ENCODE assay signal across 8 cellular contexts in the genomic region with DNA sequence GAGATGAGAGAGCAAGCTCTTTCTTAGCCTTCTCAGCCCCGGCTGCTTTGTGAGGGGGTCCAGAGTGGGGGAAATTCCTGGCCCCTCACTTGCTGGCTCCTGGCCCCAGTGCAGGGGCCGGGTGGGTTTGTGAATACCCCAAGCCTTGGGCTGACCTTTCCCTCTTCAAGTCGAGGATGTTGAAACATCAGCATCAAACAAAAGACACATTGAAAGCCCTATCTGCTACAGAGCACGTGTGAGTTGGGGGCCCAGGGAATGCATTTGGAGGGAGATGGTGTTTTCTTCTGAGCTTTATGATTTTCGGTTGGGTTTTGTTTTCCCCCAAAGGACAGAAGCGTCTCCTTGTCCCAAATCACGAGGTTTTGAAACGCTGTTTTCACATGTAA. TPM values are rescaled to one million over a fixed set of nuclear protein-coding genes. Genes with fewer than 3 reads are reported as not detected.
DNase-seq lines count a peak whose midpoint lies in the region; ATAC-seq, FAIRE-seq and TF ChIP-seq lines count a peak whose summit lies in the region.

No MANE protein-coding gene starts in this region.

- no peak for ATAC-seq in activated T-cell treated with anti-CD3 and anti-CD28 coated beads, Interleukin-2, amount 50 U/mL, for 4 hours

- no peaks in the 10 kb centered on the region for H4K20me1 ChIP-seq in mammary epithelial cell (ENCODE audit: insufficient read depth, low read length)

- no peak for DNase-seq in activated T-cell treated with anti-CD3 and anti-CD28 coated beads, Interleukin-2, amount 50 U/mL, for 4 hours
- DNase-seq in activated T-cell treated with anti-CD3 and anti-CD28 coated beads for 4 hours (no peak), mammary epithelial cell (no peak), mesenchymal stem cell (no peak), transverse colon (no peak), GOT3 (lab: John Stamatoyannopoulos, UW) (no peak), HT-29 (ENCODE audit: low spot score) (no peak), GM12892 (ENCODE audit: insufficient read length) (no peak)

- H3K4me3 ChIP-seq in mammary epithelial cell (replicated peaks in 1 of 3; ENCODE audit: insufficient read depth in 1 of 3, low read depth in 2 of 3, low read length in 3 of 3) (peak overlapping the region; percentile 62 to 84 (median 70)), mesenchymal stem cell (ENCODE audit: insufficient read depth in 1 of 2, low read depth in 1 of 2, low read length in 2 of 2) (peak overlapping the region; percentile 88 to 97), transverse colon (peak overlapping the region; percentile 64 to 97 (median 86))

- H3K9me3 Mint-ChIP-seq in activated T-cell treated with anti-CD3 and anti-CD28 coated beads, Interleukin-2, amount 50 U/mL, for 4 hours: no peaks in the 10 kb centered on the region

- H2BK5ac ChIP-seq in mesenchymal stem cell (ENCODE audit: low read depth, low read length, poor library complexity, severe bottlenecking): peak overlapping the region; percentile 45

- H3K36me3 ChIP-seq in mammary epithelial cell (ENCODE audit: insufficient read depth, low read length): no peaks in the 10 kb centered on the region
- peaks cover 10 to 22% of the 10 kb centered on the region in 2 experiments for H3K36me3 ChIP-seq in mesenchymal stem cell (ENCODE audit: control insufficient read depth in 1 of 2, insufficient read depth in 2 of 2, low read depth in 1 of 2, low read length in 2 of 2)
- no peaks in the 10 kb centered on the region for H3K36me3 ChIP-seq in transverse colon

- H2BK12ac ChIP-seq in mesenchymal stem cell (ENCODE audit: low read length in 2 of 2): peak overlapping the region; percentile 28 to 38

- H3K4me2 ChIP-seq in mammary epithelial cell (ENCODE audit: insufficient read depth, low read depth, low read length) (peak overlapping the region; percentile 93), mesenchymal stem cell (ENCODE audit: low read length, poor library complexity, severe bottlenecking) (peak overlapping the region; percentile 84)

- H2BK120ac ChIP-seq in mesenchymal stem cell (ENCODE audit: low read depth, low read length): peak overlapping the region; percentile 64

- H3K9ac ChIP-seq in mammary epithelial cell (ENCODE audit: insufficient read depth, low read length) (peak overlapping the region; percentile 65), mesenchymal stem cell (ENCODE audit: low read length) (peak overlapping the region; percentile 93)

- H3K27me3 Mint-ChIP-seq in activated T-cell treated with anti-CD3 and anti-CD28 coated beads, Interleukin-2, amount 50 U/mL, for 4 hours (ENCODE audit: low read depth): no peaks in the 10 kb centered on the region

- H4K8ac ChIP-seq in mesenchymal stem cell (ENCODE audit: low read length): peak overlapping the region; percentile 24

- H3K36me3 Mint-ChIP-seq in activated T-cell treated with anti-CD3 and anti-CD28 coated beads, Interleukin-2, amount 50 U/mL, for 4 hours (ENCODE audit: insufficient read depth): no peaks in the 10 kb centered on the region

- H3K18ac ChIP-seq in mesenchymal stem cell (ENCODE audit: low read depth in 1 of 2, low read length in 2 of 2): peak overlapping the region; percentile 98 to 99

- peak overlapping the region; percentile 29 to 47 for H3K4ac ChIP-seq in mesenchymal stem cell (ENCODE audit: low read depth in 1 of 2, low read length in 2 of 2)

- H3K27me3 ChIP-seq in mammary epithelial cell (ENCODE audit: insufficient read depth, low read length) (no peaks in the 10 kb centered on the region), mesenchymal stem cell (ENCODE audit: control insufficient read depth in 1 of 2, insufficient read depth in 1 of 2, low read length in 2 of 2) (no peaks in the 10 kb centered on the region), transverse colon (no peaks in the 10 kb centered on the region)

- peak overlapping the region; percentile 70 for H2AK5ac ChIP-seq in mesenchymal stem cell (ENCODE audit: low read length, severe bottlenecking)

- H3K79me1 ChIP-seq in mesenchymal stem cell (replicated peaks; ENCODE audit: low read length, poor library complexity, severe bottlenecking): peaks cover 4% of the 10 kb centered on the region

- TF ChIP-seq POLR2A in transverse colon (IDR thresholded peaks at IDR 0.05) (no peak), GM12892 (IDR thresholded peaks at IDR 0.05; ENCODE audit: low read depth, low read length) (no peak)

- peaks cover 46% of the 10 kb centered on the region for H3K4me1 Mint-ChIP-seq in activated T-cell treated with anti-CD3 and anti-CD28 coated beads, Interleukin-2, amount 50 U/mL, for 4 hours (ENCODE audit: low read depth)

- no peak for FAIRE-seq in GM12892 (lab: Jason Lieb, UNC)

- H4K91ac ChIP-seq in mesenchymal stem cell (ENCODE audit: low read length): peak overlapping the region; percentile 71

- peaks cover 74% of the 10 kb centered on the region for H3K79me2 ChIP-seq in mammary epithelial cell (ENCODE audit: insufficient read depth, low read length)

- dilution Hi-C loops in mammary epithelial cell (cut with HindIII; ENCODE audit: low sequenced_read_pairs): loop anchor here (5.0 to 10.0 kb wide), 2 partner anchors 41 to 273 kb away; partner anchors contain the start of gene PPIF

- peak overlapping the region; percentile 80 for H3K4me3 Mint-ChIP-seq in activated T-cell treated with anti-CD3 and anti-CD28 coated beads, Interleukin-2, amount 50 U/mL, for 4 hours

- intact Hi-C loops in mammary epithelial cell (cut with micrococcal nuclease) (loop anchor here (1.0 to 5.0 kb wide), 5 partner anchors 10 to 145 kb away; no protein-coding TSS in a partner anchor), transverse colon (cut with DNase I; ENCODE audit: low total_unique reads) (loop anchor here (10.0 kb wide), 2 partner anchors 83 to 857 kb away; no protein-coding TSS in a partner anchor)

- no peak overlapping the region for H2AFZ ChIP-seq in mammary epithelial cell (ENCODE audit: low read depth, low read length)
- no peak overlapping the region for H2AFZ ChIP-seq in mesenchymal stem cell (ENCODE audit: low read depth, low read length)

- no peak for TF ChIP-seq EP300 in transverse colon (IDR thresholded peaks at IDR 0.05; ENCODE audit: low read depth)

- CTCF ChIA-PET in mammary epithelial cell (lab: Charles Lee; ENCODE audit: low non-redundant PET): interaction anchor here (0.7 kb wide), 1 partner anchor 80 kb away, joined by 16 read pairs; no protein-coding TSS in a partner anchor

- in situ Hi-C loops in mammary epithelial cell (cut with MboI; ENCODE audit: low sequenced_read_pairs in 2 of 2): loop anchor here in 1 of 2 donors (25.0 kb wide), 1 partner anchor 409 kb away; no protein-coding TSS in a partner anchor
- in situ Hi-C loops in transverse colon (cut with MboI; ENCODE audit: low pct_ligation_motif_present in 1 of 4, low pct_unique_long_range_greater_than_20kb in 1 of 4, low sequenced_read_pairs in 3 of 4): loop anchor here in 1 of 4 donors (10.0 kb wide), 1 partner anchor 123 kb away; no protein-coding TSS in a partner anchor

- no peak overlapping the region for H2BK15ac ChIP-seq in mesenchymal stem cell (ENCODE audit: low read depth, poor library complexity, severe bottlenecking)

- TF ChIP-seq CTCF in mammary epithelial cell (conservative IDR thresholded peaks at IDR 0.05 in 1 of 2, IDR thresholded peaks at IDR 0.05 in 1 of 2; ENCODE audit: extremely low read depth in 1 of 2, insufficient read depth in 1 of 2, low read depth in 1 of 2, low read length in 2 of 2) (no peak), transverse colon (IDR thresholded peaks at IDR 0.05) (no peak)

- peaks cover 50% of the 10 kb centered on the region for H3K4me1 ChIP-seq in mammary epithelial cell (ENCODE audit: insufficient read depth, low read length)
- peaks cover 56% of the 10 kb centered on the region for H3K4me1 ChIP-seq in mesenchymal stem cell (ENCODE audit: control insufficient read depth, insufficient read depth, low read depth, low read length)
- H3K4me1 ChIP-seq in transverse colon: peaks cover 45 to 76% (median 64%) of the 10 kb centered on the region in 4 donors

- peak overlapping the region in 1 of 2 experiments; percentile 6 for H3K23ac ChIP-seq in mesenchymal stem cell (ENCODE audit: low read length in 2 of 2)

- H3K9me3 ChIP-seq in mammary epithelial cell (replicated peaks; ENCODE audit: insufficient read depth, low read length): no peaks in the 10 kb centered on the region
- H3K9me3 ChIP-seq in mesenchymal stem cell (ENCODE audit: control insufficient read depth, low read length): no peaks in the 10 kb centered on the region
- no peaks in the 10 kb centered on the region for H3K9me3 ChIP-seq in transverse colon

- no peak overlapping the region for H3K14ac ChIP-seq in mesenchymal stem cell (ENCODE audit: low read length in 2 of 2)

- WGBS in mammary epithelial cell (ENCODE audit: low coverage, missing lambda C conversion rate): 4% methylated on average over 7 of the region's 8 CpGs
- 15% methylated on average over 5 of the region's 8 CpGs for WGBS in mesenchymal stem cell
- WGBS in transverse colon (ENCODE audit: low coverage in 1 of 2), 2 donors: 12 to 30% methylated on average over 3 to 7 of the region's 8 CpGs

- BruUV-seq in mammary epithelial cell (replicated peaks; lab: Mats Ljungman, UMichigan): no TSS peak

- H3K27ac ChIP-seq in mammary epithelial cell (ENCODE audit: insufficient read depth, low read depth, low read length): peak overlapping the region; percentile 63
- peak overlapping the region; percentile 90 for H3K27ac ChIP-seq in mesenchymal stem cell (ENCODE audit: low read length, poor library complexity, severe bottlenecking)
- H3K27ac ChIP-seq in transverse colon: peak overlapping the region; percentile 96 to 99 (median 98)

RNA-seq across cellular contexts. Expression of gene ZMIZ1, which starts 2.8 kb away (rescaled TPM):
- 10 to 100 TPM; 17.7 to 21.0 (median 18.0) TPM for total RNA-seq in activated T-cell treated with anti-CD3 and anti-CD28 coated beads, Interleukin-2, amount 50 U/mL, for 4 hours
- 10 to 100 TPM; 22.3 to 25.0 TPM for total RNA-seq in mammary epithelial cell
- polyA plus RNA-seq in mammary epithelial cell: 5.9 TPM
- 16.3 TPM for polyA minus RNA-seq in mammary epithelial cell
- polyA plus RNA-seq in mesenchymal stem cell (2013, experiment 1 of 2): 36.4 TPM
- 35.8 TPM for polyA plus RNA-seq in mesenchymal stem cell (2013, experiment 2 of 2)
- total RNA-seq in transverse colon: 100 to 1,000 TPM in 1 of 4 donors, 10 to 100 TPM in 3; 32.0 to 108 (median 63.0) TPM
- 21.0 and 27.5 TPM in 2 replicates for total RNA-seq in HT-29 (2014; rRNA removed; shearing (Covaris generic))
- 30.7 TPM for polyA plus RNA-seq in GM12892 (2012; ENCODE audit: missing spikeins)
